In genomic region chrY:12305456-12305855, GRCh38 we compare ENCODE assay signal across 23 cellular contexts.
"Had no signal": no experiment of that assay in that cellular context is flagged by ENCODE, and none has a peak within 500 bp of the region (broad histone marks: within the 10 kb centered on the region; RNA-seq: fewer than 3 reads in every experiment).

No MANE protein-coding gene starts in this region.

- H3K36me3 Mint-ChIP-seq: T-cell had no signal

- H3K27ac Mint-ChIP-seq: T-cell had no signal

- H3K4me3 Mint-ChIP-seq: T-cell had no signal

- H3K27ac ChIP-seq: HL-60 had no signal

- ATAC-seq: T-cell had no signal

- DNase-seq: KBM-7, MM.1S, NCI-H1092, NCI-H1105 treated with DMSO at 0.1 percent for 48 hours, NCI-H1417 treated with DMSO at 0.1 percent for 48 hours, NCI-H146, NCI-H1694 treated with DMSO at 0.1 percent for 48 hours, NCI-H2029, NCI-H2081 treated with DMSO at 0.1 percent for 48 hours, NCI-H2171, NCI-H226, NCI-H446, NCI-H510A, NCI-H524 treated with DMSO at 0.1 percent for 48 hours, NCI-H69, NCI-H774, RPMI8226, SHP77, SK-N-SH, SW 1271, T-cell had no signal

- H3K27me3 Mint-ChIP-seq: T-cell had no signal

- FAIRE-seq: RCC 7860 had no signal

- H3K9me3 ChIP-seq: SK-N-SH had no signal
